Comparison of ENCODE assay signal across 18 cellular contexts in genomic region chr16:1162701-1163566, GRCh38.
"Had no signal": no experiment of that assay in that cellular context is flagged by ENCODE, and none has a peak within 500 bp of the region (broad histone marks: within the 10 kb centered on the region; RNA-seq: fewer than 3 reads in every experiment).

No MANE protein-coding gene starts in this region.

- H3K36me3 ChIP-seq: ascending aorta, breast epithelium, gastrocnemius medialis, heart right ventricle, left lung, right atrium auricular region, thoracic aorta had no signal

- H3K4me3 ChIP-seq: ascending aorta, breast epithelium, gastrocnemius medialis, heart right ventricle, left lung, right atrium auricular region, skin epidermis, thoracic aorta had no signal

- H3K9me3 ChIP-seq: ascending aorta, breast epithelium, gastrocnemius medialis, heart right ventricle, left lung, right atrium auricular region, thoracic aorta had no signal

- H3K4me1 Mint-ChIP-seq: activated CD4-positive, alpha-beta T cell treated with anti-CD3 and anti-CD28 coated beads, Interleukin-2, amount 10 ng/mL, durations not matched to agents 24 days and 14 days; activated naive CD4-positive, alpha-beta T cell treated with anti-CD3 and anti-CD28 coated beads, Interleukin-2, amount 10 ng/mL, durations not matched to agents 7 days and 5 days; T-cell had no signal

- H3K36me3 Mint-ChIP-seq: activated naive CD4-positive, alpha-beta T cell treated with anti-CD3 and anti-CD28 coated beads, Interleukin-2, amount 10 ng/mL, durations not matched to agents 7 days and 5 days; T-cell had no signal

- H3K27ac ChIP-seq: ascending aorta, breast epithelium, gastrocnemius medialis, heart right ventricle, left lung, right atrium auricular region, skin epidermis, thoracic aorta had no signal

- ATAC-seq: activated CD8-positive, alpha-beta T cell treated with anti-CD3 and anti-CD28 coated beads, Interleukin-2, amount 10 ng/mL, durations not matched to agents 7 days and 5 days; gastrocnemius medialis; heart right ventricle; left lung had no signal

- DNase-seq: activated CD4-positive, alpha-beta T cell treated with anti-CD3 and anti-CD28 coated beads, Interleukin-2, amount 10 ng/mL, durations not matched to agents 24 days and 14 days; activated CD4-positive, CD25-positive, alpha-beta regulatory T cell; activated CD8-positive, alpha-beta T cell treated with anti-CD3 and anti-CD28 coated beads, Interleukin-2, amount 10 ng/mL, durations not matched to agents 7 days and 5 days; activated naive CD4-positive, alpha-beta T cell treated with anti-CD3 and anti-CD28 coated beads, Interleukin-2, amount 10 ng/mL, durations not matched to agents 7 days and 5 days; activated T-cell treated with anti-CD3 and anti-CD28 coated beads, Interleukin-2, amount 50 U/mL, for 24 hours; cortex of kidney; erythroblast; gastrocnemius medialis; heart right ventricle; left lung; stimulated activated CD4-positive, alpha-beta T cell treated with anti-CD3 and anti-CD28 coated beads, Interleukin-4, amount 100 ng/mL, for 1 hour; T-cell had no signal

- H3K27me3 Mint-ChIP-seq: activated CD4-positive, alpha-beta T cell treated with anti-CD3 and anti-CD28 coated beads, Interleukin-2, amount 10 ng/mL, durations not matched to agents 24 days and 14 days; progenitor cell of endocrine pancreas had no signal

- H3K27ac Mint-ChIP-seq: activated CD4-positive, alpha-beta T cell treated with anti-CD3 and anti-CD28 coated beads, Interleukin-2, amount 10 ng/mL, durations not matched to agents 24 days and 14 days; activated CD8-positive, alpha-beta T cell treated with anti-CD3 and anti-CD28 coated beads, Interleukin-2, amount 10 ng/mL, durations not matched to agents 7 days and 5 days; activated naive CD4-positive, alpha-beta T cell treated with anti-CD3 and anti-CD28 coated beads, Interleukin-2, amount 10 ng/mL, durations not matched to agents 7 days and 5 days; activated T-cell treated with anti-CD3 and anti-CD28 coated beads, Interleukin-2, amount 50 U/mL, for 24 hours; progenitor cell of endocrine pancreas; T-cell had no signal

- H3K4me3 Mint-ChIP-seq: activated CD4-positive, alpha-beta T cell treated with anti-CD3 and anti-CD28 coated beads, Interleukin-2, amount 10 ng/mL, durations not matched to agents 24 days and 14 days; activated CD8-positive, alpha-beta T cell treated with anti-CD3 and anti-CD28 coated beads, Interleukin-2, amount 10 ng/mL, durations not matched to agents 7 days and 5 days; activated naive CD4-positive, alpha-beta T cell treated with anti-CD3 and anti-CD28 coated beads, Interleukin-2, amount 10 ng/mL, durations not matched to agents 7 days and 5 days; activated T-cell treated with anti-CD3 and anti-CD28 coated beads, Interleukin-2, amount 50 U/mL, for 24 hours; T-cell had no signal

- H3K27me3 ChIP-seq: ascending aorta, right atrium auricular region had no signal

- H3K9me3 Mint-ChIP-seq: activated CD4-positive, alpha-beta T cell treated with anti-CD3 and anti-CD28 coated beads, Interleukin-2, amount 10 ng/mL, durations not matched to agents 24 days and 14 days; activated naive CD4-positive, alpha-beta T cell treated with anti-CD3 and anti-CD28 coated beads, Interleukin-2, amount 10 ng/mL, durations not matched to agents 7 days and 5 days; activated T-cell treated with anti-CD3 and anti-CD28 coated beads, Interleukin-2, amount 50 U/mL, for 24 hours; T-cell had no signal
